25 cellular contexts compared by ENCODE assay signal in the genomic region with DNA sequence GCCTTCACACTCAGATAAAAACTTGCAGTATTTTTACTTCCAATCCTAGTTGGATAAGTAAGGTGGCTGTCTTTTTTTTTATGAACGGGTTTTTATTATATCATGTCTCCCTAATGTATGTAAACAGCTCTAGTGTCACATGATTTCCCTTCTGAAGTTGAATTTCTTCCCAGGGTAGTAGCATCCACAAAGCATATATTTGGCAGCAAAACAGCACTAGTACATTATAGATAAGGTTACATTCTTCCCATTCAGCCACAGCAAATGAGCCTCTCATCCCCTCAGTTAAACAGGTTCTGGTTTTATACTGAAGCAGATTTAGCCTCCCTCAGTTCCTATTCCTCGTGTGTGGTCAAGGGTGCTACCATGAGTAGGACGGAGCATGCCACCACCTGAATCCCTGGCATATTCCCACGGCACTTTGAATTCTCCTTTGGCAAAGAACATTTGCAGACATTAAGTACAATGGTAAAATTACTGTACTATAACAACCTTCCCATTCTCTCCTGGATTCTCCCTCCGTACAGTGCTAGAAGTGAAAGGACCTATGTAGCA. TPM values are rescaled to one million over a fixed set of nuclear protein-coding genes. Genes with fewer than 3 reads are reported as not detected.
DNase-seq lines count a peak whose midpoint lies in the region; ATAC-seq and TF ChIP-seq lines count a peak whose summit lies in the region.
"Had no signal": no experiment of that assay in that cellular context is flagged by ENCODE, and none has a peak within 500 bp of the region (broad histone marks: within the 10 kb centered on the region; RNA-seq: fewer than 3 reads in every experiment).

No MANE protein-coding gene starts in this region.

- no peak overlapping the region for H3K4me3 ChIP-seq in fibroblast of pulmonary artery (replicated peaks; ENCODE audit: low read depth, low read length)
- H3K4me3 ChIP-seq in CD8-positive, alpha-beta T cell (ENCODE audit: low read depth, low read length) = no peak overlapping the region
- H3K4me3 ChIP-seq: breast epithelium, K562, mucosa of descending colon, SJSA1, spleen, transverse colon had no signal

- H3K27ac ChIP-seq in CD8-positive, alpha-beta T cell (ENCODE audit: low read depth, low read length) = no peak overlapping the region
- H3K27ac ChIP-seq: breast epithelium, SJSA1, spleen, transverse colon had no signal

- TF ChIP-seq CTCF in natural killer cell (IDR thresholded peaks at IDR 0.05) = no peak
- TF ChIP-seq CTCF in fibroblast of pulmonary artery (IDR thresholded peaks at IDR 0.05; ENCODE audit: low read length, missing control alignments) = no peak
- TF ChIP-seq CTCF in CD8-positive, alpha-beta T cell (IDR thresholded peaks at IDR 0.05) = no peak

- no peaks in the 10 kb centered on the region for H3K27me3 ChIP-seq in CD8-positive, alpha-beta T cell (ENCODE audit: insufficient read depth, low read length)
- H3K27me3 ChIP-seq: breast epithelium, spleen, transverse colon had no signal

- no peak for DNase-seq in natural killer cell
- DNase-seq in natural killer cell treated with Interleukin-12 subunit alpha and Interleukin-12 subunit beta and Interleukin-15 and Interleukin-18, amount 100 ng/mL, for 72 hours (ENCODE audit: low spot score) = no peak
- DNase-seq in NCI-H69 (lab: John Stamatoyannopoulos, UW) = peak; percentile 89
- DNase-seq in fibroblast of pulmonary artery (ENCODE audit: low read depth) = peak; percentile 34
- DNase-seq in effector memory CD8-positive, alpha-beta T cell = no peak
- DNase-seq in CD8-positive, alpha-beta T cell = no peak
- DNase-seq in foreskin melanocyte = no peak
- DNase-seq: activated CD4-positive, alpha-beta T cell treated with anti-CD3 and anti-CD28 coated beads, Interleukin-2, amount 10 ng/mL, durations not matched to agents 7 days and 5 days; activated CD8-positive, alpha-beta memory T cell treated with anti-CD3 and anti-CD28 coated beads, Interleukin-2, amount 50 U/mL, for 4 hours; activated gamma-delta T cell; CD4-positive, alpha-beta memory T cell; DND-41; H7; mucosa of descending colon; NCI-H2171; spleen; stimulated activated CD4-positive, alpha-beta T cell treated with anti-CD3 and anti-CD28 coated beads, Interleukin-4, amount 100 ng/mL, for 24 hours; T-helper 17 cell; transverse colon had no signal

- ATAC-seq in natural killer cell = no peak
- no peak for ATAC-seq in natural killer cell treated with Interleukin-12 subunit alpha and Interleukin-12 subunit beta and Interleukin-15 and Interleukin-18, amount 100 ng/mL, for 72 hours
- no peak for ATAC-seq in effector memory CD8-positive, alpha-beta T cell (replicated peaks)
- no peak for ATAC-seq in CD8-positive, alpha-beta T cell
- ATAC-seq: K562, left lobe of liver, mucosa of descending colon, Panc1, T-helper 17 cell had no signal

- H3K4me1 Mint-ChIP-seq in natural killer cell = peaks cover 36 to 59% of the 10 kb centered on the region in 2 donors
- H3K4me1 Mint-ChIP-seq in natural killer cell treated with Interleukin-12 subunit alpha and Interleukin-12 subunit beta and Interleukin-15 and Interleukin-18, amount 100 ng/mL, for 72 hours (ENCODE audit: low read depth in 2 of 2) = peaks cover 20 to 36% of the 10 kb centered on the region in 2 donors
- H3K4me1 Mint-ChIP-seq in effector memory CD8-positive, alpha-beta T cell (ENCODE audit: low read depth in 2 of 2) = no peaks in the 10 kb centered on the region
- no peaks in the 10 kb centered on the region for H3K4me1 Mint-ChIP-seq in CD8-positive, alpha-beta T cell (ENCODE audit: low read depth)
- H3K4me1 Mint-ChIP-seq: CD4-positive, alpha-beta memory T cell; T-helper 17 cell had no signal

- no peaks in the 10 kb centered on the region for H3K9me3 Mint-ChIP-seq in natural killer cell
- H3K9me3 Mint-ChIP-seq in natural killer cell treated with Interleukin-12 subunit alpha and Interleukin-12 subunit beta and Interleukin-15 and Interleukin-18, amount 100 ng/mL, for 72 hours = no peaks in the 10 kb centered on the region
- peaks cover 0 to 7% of the 10 kb centered on the region in 2 donors for H3K9me3 Mint-ChIP-seq in effector memory CD8-positive, alpha-beta T cell
- no peaks in the 10 kb centered on the region for H3K9me3 Mint-ChIP-seq in CD8-positive, alpha-beta T cell
- H3K9me3 Mint-ChIP-seq: CD4-positive, alpha-beta memory T cell; stimulated activated naive CD8-positive, alpha-beta T cell treated with anti-CD3 and anti-CD28 coated beads, Interleukin-15, Interleukin-2, amounts not matched to agents 100 ng/mL and 50 ng/mL, for 24 hours had no signal

- intact Hi-C loops in natural killer cell (cut with micrococcal nuclease) = no loop called here
- intact Hi-C loops in CD8-positive, alpha-beta T cell (cut with DNase I, micrococcal nuclease) = no loop called here

- peak overlapping the region; percentile 5 to 29 for H3K27ac Mint-ChIP-seq in natural killer cell
- H3K27ac Mint-ChIP-seq in natural killer cell treated with Interleukin-12 subunit alpha and Interleukin-12 subunit beta and Interleukin-15 and Interleukin-18, amount 100 ng/mL, for 72 hours = no peak overlapping the region
- H3K27ac Mint-ChIP-seq in effector memory CD8-positive, alpha-beta T cell = no peak overlapping the region
- H3K27ac Mint-ChIP-seq in CD8-positive, alpha-beta T cell = no peak overlapping the region
- H3K27ac Mint-ChIP-seq: activated CD4-positive, alpha-beta T cell treated with anti-CD3 and anti-CD28 coated beads, Interleukin-2, amount 10 ng/mL, durations not matched to agents 7 days and 5 days; CD4-positive, alpha-beta memory T cell; stimulated activated naive CD8-positive, alpha-beta T cell treated with anti-CD3 and anti-CD28 coated beads, Interleukin-15, Interleukin-2, amounts not matched to agents 100 ng/mL and 50 ng/mL, for 24 hours; T-helper 17 cell had no signal

- peaks cover 3 to 13% of the 10 kb centered on the region in 2 donors for H3K27me3 Mint-ChIP-seq in natural killer cell (ENCODE audit: low read depth in 2 of 2)
- peaks cover 0 to 5% of the 10 kb centered on the region in 2 donors for H3K27me3 Mint-ChIP-seq in natural killer cell treated with Interleukin-12 subunit alpha and Interleukin-12 subunit beta and Interleukin-15 and Interleukin-18, amount 100 ng/mL, for 72 hours
- peaks cover 4 to 10% of the 10 kb centered on the region in 2 donors for H3K27me3 Mint-ChIP-seq in effector memory CD8-positive, alpha-beta T cell
- H3K27me3 Mint-ChIP-seq in CD8-positive, alpha-beta T cell (ENCODE audit: low read depth) = peaks cover 13% of the 10 kb centered on the region

- no peaks in the 10 kb centered on the region for H3K9me3 ChIP-seq in CD8-positive, alpha-beta T cell (ENCODE audit: low read length)
- H3K9me3 ChIP-seq: breast epithelium, mucosa of descending colon, SJSA1, spleen, transverse colon had no signal

- no peak overlapping the region for H3K4me3 Mint-ChIP-seq in natural killer cell
- H3K4me3 Mint-ChIP-seq in natural killer cell treated with Interleukin-12 subunit alpha and Interleukin-12 subunit beta and Interleukin-15 and Interleukin-18, amount 100 ng/mL, for 72 hours = no peak overlapping the region
- no peak overlapping the region for H3K4me3 Mint-ChIP-seq in effector memory CD8-positive, alpha-beta T cell
- no peak overlapping the region for H3K4me3 Mint-ChIP-seq in CD8-positive, alpha-beta T cell
- H3K4me3 Mint-ChIP-seq: activated CD4-positive, alpha-beta T cell treated with anti-CD3 and anti-CD28 coated beads, Interleukin-2, amount 10 ng/mL, durations not matched to agents 7 days and 5 days; CD4-positive, alpha-beta memory T cell; stimulated activated naive CD8-positive, alpha-beta T cell treated with anti-CD3 and anti-CD28 coated beads, Interleukin-15, Interleukin-2, amounts not matched to agents 100 ng/mL and 50 ng/mL, for 24 hours; T-helper 17 cell had no signal

- no peaks in the 10 kb centered on the region for H3K36me3 Mint-ChIP-seq in natural killer cell
- H3K36me3 Mint-ChIP-seq in natural killer cell treated with Interleukin-12 subunit alpha and Interleukin-12 subunit beta and Interleukin-15 and Interleukin-18, amount 100 ng/mL, for 72 hours = peaks cover 5% of the 10 kb centered on the region
- H3K36me3 Mint-ChIP-seq in effector memory CD8-positive, alpha-beta T cell (ENCODE audit: insufficient read depth) = no peaks in the 10 kb centered on the region
- no peaks in the 10 kb centered on the region for H3K36me3 Mint-ChIP-seq in CD8-positive, alpha-beta T cell
- H3K36me3 Mint-ChIP-seq: CD4-positive, alpha-beta memory T cell had no signal

- H3K36me3 ChIP-seq in CD8-positive, alpha-beta T cell (ENCODE audit: insufficient read depth, low read length) = no peaks in the 10 kb centered on the region
- H3K36me3 ChIP-seq: breast epithelium, SJSA1, spleen, transverse colon had no signal

- H3K4me1 ChIP-seq in CD8-positive, alpha-beta T cell (ENCODE audit: insufficient read depth, low read length) = no peaks in the 10 kb centered on the region
- H3K4me1 ChIP-seq: breast epithelium, spleen, transverse colon had no signal

- CTCF ChIA-PET in CD8-positive, alpha-beta T cell (lab: Charles Lee) = no interaction called here

- POLR2A ChIA-PET in CD8-positive, alpha-beta T cell (lab: Charles Lee) = no interaction called here

RNA-seq across cellular contexts. Expression of gene DTNA, which starts 15.4 kb away (rescaled TPM):
- total RNA-seq in natural killer cell = under 1 TPM in 1 of 3 donors, not detected in 2; 0.33 TPM
- total RNA-seq in natural killer cell treated with Interleukin-12 subunit alpha and Interleukin-12 subunit beta and Interleukin-15 and Interleukin-18, amount 100 ng/mL, for 72 hours = not detected
- not detected for total RNA-seq in CD8-positive, alpha-beta T cell
- total RNA-seq: activated CD4-positive, alpha-beta T cell treated with anti-CD3 and anti-CD28 coated beads, Interleukin-2, amount 10 ng/mL, durations not matched to agents 7 days and 5 days; T-helper 17 cell had no signal

Comparison
In these comparisons a context has a peak if more than half of its experiments do, and no peak if none do; other contexts are left out.
1. H3K27ac Mint-ChIP-seq: peak in natural killer cell (2 of 2); none in natural killer cell treated with Interleukin-12 subunit alpha and Interleukin-12 subunit beta and Interleukin-15 and Interleukin-18, amount 100 ng/mL, for 72 hours (0 of 2), effector memory CD8-positive, alpha-beta T cell (0 of 2) and CD8-positive, alpha-beta T cell (single experiment).
2. DNase-seq: peak in NCI-H69 (single experiment) and fibroblast of pulmonary artery (single experiment); none in natural killer cell (single experiment), natural killer cell treated with Interleukin-12 subunit alpha and Interleukin-12 subunit beta and Interleukin-15 and Interleukin-18, amount 100 ng/mL, for 72 hours (single experiment), effector memory CD8-positive, alpha-beta T cell (0 of 3), CD8-positive, alpha-beta T cell (0 of 7) and foreskin melanocyte (single experiment).